ENCODE assay signal across 30 cellular contexts in the genomic region with DNA sequence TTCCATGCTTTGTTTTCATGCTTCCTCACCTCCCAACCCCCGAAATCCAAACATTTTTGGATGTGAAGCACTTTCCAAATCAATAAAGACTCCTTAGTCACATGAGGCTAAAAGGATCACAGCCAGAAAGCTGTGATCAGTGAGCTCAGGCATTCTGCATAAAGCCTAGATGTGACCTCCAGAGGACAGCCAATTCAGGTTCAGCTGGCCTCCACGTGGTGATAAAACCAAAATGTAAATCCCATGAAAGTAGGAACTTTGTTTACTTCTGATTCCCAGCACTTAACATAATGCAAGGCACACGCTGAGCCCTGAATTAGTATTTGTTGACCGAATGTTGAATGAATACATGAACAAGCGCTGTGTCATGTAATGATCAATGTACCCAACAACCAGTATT.
"Had no signal": no experiment of that assay in that cellular context is flagged by ENCODE, and none has a peak within 500 bp of the region (broad histone marks: within the 10 kb centered on the region; RNA-seq: fewer than 3 reads in every experiment).

No MANE protein-coding gene starts in this region.

- ATAC-seq: activated CD8-positive, alpha-beta memory T cell treated with anti-CD3 and anti-CD28 coated beads, Interleukin-2, amount 10 ng/mL, durations not matched to agents 7 days and 5 days; body of pancreas; SK-N-SH treated with all-trans-retinoic acid at 6 μM for 48 hours had no signal

- H3K27ac Mint-ChIP-seq: activated CD8-positive, alpha-beta memory T cell treated with anti-CD3 and anti-CD28 coated beads, Interleukin-2, amount 10 ng/mL, durations not matched to agents 7 days and 5 days; activated naive CD4-positive, alpha-beta T cell treated with anti-CD3 and anti-CD28 coated beads, Interleukin-2, amount 50 U/mL, for 24 hours; activated T-cell treated with anti-CD3 and anti-CD28 coated beads, Interleukin-2, amount 50 U/mL, for 24 hours; activated T-helper 1 cell treated with anti-CD3 and anti-CD28 coated beads, Interleukin-12 subunit alpha, Interleukin-12 subunit beta, Interleukin-2, Interleukin-4 antibody, amounts not matched to agents 30 ng/mL and 10 ng/mL and 1 ng/mL, durations not matched to agents 14 hours and 24 hours and 36 hours; T-helper 1 cell treated with Interleukin-12 subunit alpha and Interleukin-12 subunit beta and Interleukin-4 antibody, amounts not matched to agents 30 μg/mL and 1 μg/mL, for 36 hours had no signal

- H3K9ac ChIP-seq: KMS-11 had no signal

- H3K36me3 ChIP-seq: ascending aorta, MG63, SJSA1 had no signal

- H3K9me3 Mint-ChIP-seq: activated T-cell treated with anti-CD3 and anti-CD28 coated beads, Interleukin-2, amount 50 U/mL, for 24 hours; central memory CD8-positive, alpha-beta T cell had no signal

- H3K4me2 ChIP-seq: KMS-11 had no signal

- H3K36me3 Mint-ChIP-seq: activated CD8-positive, alpha-beta memory T cell treated with anti-CD3 and anti-CD28 coated beads, Interleukin-2, amount 10 ng/mL, durations not matched to agents 7 days and 5 days; activated naive CD4-positive, alpha-beta T cell treated with anti-CD3 and anti-CD28 coated beads, Interleukin-2, amount 50 U/mL, for 24 hours had no signal

- FAIRE-seq: bronchial epithelial cell, RCC 7860 had no signal

- H3K27me3 ChIP-seq: ascending aorta, body of pancreas, MG63, SJSA1 had no signal

- H3K4me1 Mint-ChIP-seq: activated naive CD4-positive, alpha-beta T cell treated with anti-CD3 and anti-CD28 coated beads, Interleukin-2, amount 50 U/mL, for 24 hours had no signal

- H3K4me3 Mint-ChIP-seq: activated CD8-positive, alpha-beta memory T cell treated with anti-CD3 and anti-CD28 coated beads, Interleukin-2, amount 10 ng/mL, durations not matched to agents 7 days and 5 days; activated naive CD4-positive, alpha-beta T cell treated with anti-CD3 and anti-CD28 coated beads, Interleukin-2, amount 50 U/mL, for 24 hours; activated T-cell treated with anti-CD3 and anti-CD28 coated beads, Interleukin-2, amount 50 U/mL, for 24 hours; activated T-helper 1 cell treated with anti-CD3 and anti-CD28 coated beads, Interleukin-12 subunit alpha, Interleukin-12 subunit beta, Interleukin-2, Interleukin-4 antibody, amounts not matched to agents 30 ng/mL and 10 ng/mL and 1 ng/mL, durations not matched to agents 14 hours and 24 hours and 36 hours; central memory CD8-positive, alpha-beta T cell; T-helper 1 cell treated with Interleukin-12 subunit alpha and Interleukin-12 subunit beta and Interleukin-4 antibody, amounts not matched to agents 30 μg/mL and 1 μg/mL, for 36 hours had no signal

- H3K4me3 ChIP-seq: ascending aorta, body of pancreas, MG63, SJSA1 had no signal

- H3K4me1 ChIP-seq: ascending aorta, SJSA1 had no signal

- H3K27me3 Mint-ChIP-seq: activated CD8-positive, alpha-beta memory T cell treated with anti-CD3 and anti-CD28 coated beads, Interleukin-2, amount 10 ng/mL, durations not matched to agents 7 days and 5 days; activated naive CD4-positive, alpha-beta T cell treated with anti-CD3 and anti-CD28 coated beads, Interleukin-2, amount 50 U/mL, for 24 hours; activated T-cell treated with anti-CD3 and anti-CD28 coated beads, Interleukin-2, amount 50 U/mL, for 24 hours; central memory CD8-positive, alpha-beta T cell had no signal

- DNase-seq: activated CD4-positive, alpha-beta T cell treated with anti-CD3 and anti-CD28 coated beads for 48 hours; activated CD4-positive, alpha-beta T cell treated with anti-CD3 and anti-CD28 coated beads, Interleukin-2, amount 50 U/mL, for 4 hours; activated CD4-positive, CD25-positive, alpha-beta regulatory T cell treated with anti-CD3 and anti-CD28 coated beads, Interleukin-2, amount 50 U/mL, for 72 hours; activated CD8-positive, alpha-beta memory T cell treated with anti-CD3 and anti-CD28 coated beads, Interleukin-2, amount 10 ng/mL, durations not matched to agents 7 days and 5 days; activated effector memory CD4-positive, alpha-beta T cell treated with Interleukin-2 at 50 U/mL for 16 hours; activated naive CD4-positive, alpha-beta T cell; activated T-cell treated with anti-CD3 and anti-CD28 coated beads, Interleukin-2, amount 50 U/mL, for 24 hours; body of pancreas; MG63; MV-4-11; NCI-H1092 treated with DMSO at 0.1 percent for 48 hours; NCI-H1417 treated with DMSO at 0.1 percent for 48 hours; NCI-H1694; NCI-H2029; NCI-H2107; NCI-H2171 treated with DMSO at 0.1 percent for 48 hours; NCI-H226; NCI-H524 treated with DMSO at 0.1 percent for 48 hours; NK-92 treated with Interleukin-12 subunit alpha and Interleukin-12 subunit beta, amount 100 ng/mL, for 24 hours; SHP77 had no signal

- H3K9me3 ChIP-seq: ascending aorta, body of pancreas, MG63, SJSA1 had no signal

- H3K27ac ChIP-seq: ascending aorta, body of pancreas, KMS-11, SJSA1 had no signal
